Comparison of ENCODE assay signal across 20 cellular contexts in the genomic region with DNA sequence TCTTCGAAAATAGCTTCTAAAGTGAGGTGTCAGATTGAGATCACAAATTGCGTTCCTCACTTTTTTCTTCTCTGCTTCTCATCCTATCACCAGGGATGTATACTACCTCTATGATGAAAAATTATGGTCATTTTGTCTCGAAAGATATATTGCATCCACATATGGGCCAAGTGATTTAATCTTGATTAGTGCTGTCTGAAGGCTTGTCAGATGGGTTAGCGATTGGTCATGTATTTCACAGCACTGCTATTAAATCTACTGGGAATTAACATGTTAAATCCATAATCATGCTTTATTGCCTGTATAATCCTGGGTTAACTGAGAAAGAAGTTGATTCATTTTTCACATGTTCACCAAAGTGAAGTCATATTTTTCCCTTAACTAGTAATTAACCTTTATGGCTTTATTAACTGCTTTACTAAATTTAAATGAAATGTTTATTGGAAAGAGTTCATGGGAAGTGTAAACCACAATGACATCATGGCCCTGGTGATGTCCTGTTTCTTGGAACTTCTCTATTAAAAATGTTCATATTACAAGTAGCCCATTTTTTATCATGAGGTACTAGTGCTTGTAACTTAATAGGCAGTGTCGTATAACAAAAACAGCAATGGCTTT.
DNase-seq lines count a peak whose midpoint lies in the region; ATAC-seq and TF ChIP-seq lines count a peak whose summit lies in the region.
"Had no signal": no experiment of that assay in that cellular context is flagged by ENCODE, and none has a peak within 500 bp of the region (broad histone marks: within the 10 kb centered on the region; RNA-seq: fewer than 3 reads in every experiment).

No MANE protein-coding gene starts in this region.

- no peak overlapping the region for H2AK5ac ChIP-seq in H9 (ENCODE audit: insufficient read length, low read length)

- H3K79me2 ChIP-seq in H9 (ENCODE audit: insufficient read depth, low read length): no peaks in the 10 kb centered on the region; the same call in 1 of the 2 replicates

- no peak overlapping the region for H2BK15ac ChIP-seq in H9 (ENCODE audit: low read depth, low read length)

- TF ChIP-seq CTCF in choroid plexus epithelial cell (conservative IDR thresholded peaks at IDR 0.05; ENCODE audit: low read depth, low read length) (no peak), H9 (conservative IDR thresholded peaks at IDR 0.05) (no peak)

- no peak overlapping the region for H4K5ac ChIP-seq in H9 (ENCODE audit: insufficient read length, low read depth, low read length)

- no peaks in the 10 kb centered on the region for H3K36me3 Mint-ChIP-seq in H9 (ENCODE audit: insufficient read depth in 1 of 3, low read depth in 3 of 3)

- H2BK5ac ChIP-seq in H9 (ENCODE audit: insufficient read length, low read length): no peak overlapping the region

- H3K4ac ChIP-seq in H9 (ENCODE audit: low read depth, low read length): no peak overlapping the region

- DNase-seq in D341Med (ENCODE audit: low spot score) (peak; percentile 31), LHCN-M2 (ENCODE audit: low read depth) (peak; percentile 0), choroid plexus epithelial cell (ENCODE audit: low read depth) (peak; percentile 2), iris pigment epithelial cell (ENCODE audit: low read depth) (peak; percentile 54), NCI-H524 treated with DMSO at 0.1 percent for 48 hours (lab: John Stamatoyannopoulos, UW) (no peak), H9 (no peak), AG08395 (ENCODE audit: low spot score) (no peak)
- DNase-seq in stimulated activated naive CD8-positive, alpha-beta T cell treated with anti-CD3 and anti-CD28 coated beads, Interleukin-15, Interleukin-2, amounts not matched to agents 100 U/mL and 50 U/mL, for 24 hours: no peak
- DNase-seq: CD4-positive, alpha-beta T cell; COR-L47; DMS153; GM23248; KG1; NCI-H1105; NCI-H2081; NCI-H2171 treated with DMSO at 0.1 percent for 48 hours; SW 1271 had no signal

- no CpG with 5 or more reads among the region's 5 CpGs for WGBS in H9 (ENCODE audit: extremely low coverage, insufficient read length, low lambda C conversion rate)

- H3T11ph ChIP-seq in H9 (ENCODE audit: low read length): no peak overlapping the region

- no peak overlapping the region for H3K56ac ChIP-seq in H9 (ENCODE audit: insufficient read length, low read depth, low read length)

- no peak overlapping the region for H3K14ac ChIP-seq in H9 (ENCODE audit: insufficient read depth, low read length)

- no peaks in the 10 kb centered on the region for H3K27me3 Mint-ChIP-seq in H9 (ENCODE audit: low read depth)
- H3K27me3 Mint-ChIP-seq: CD4-positive, alpha-beta T cell had no signal

- no peaks in the 10 kb centered on the region for H3K23me2 ChIP-seq in H9 (ENCODE audit: insufficient read length, low read depth, low read length, poor library complexity, severe bottlenecking)

- H2BK12ac ChIP-seq in H9 (ENCODE audit: insufficient read length, low read depth, low read length): no peak overlapping the region

- no peaks in the 10 kb centered on the region; the same call in 1 of the 2 replicates for H3K27me3 ChIP-seq in H9 (ENCODE audit: insufficient read depth, low read length)
- H3K27me3 ChIP-seq: BLaER1 had no signal

- no peaks in the 10 kb centered on the region for H3K4me1 ChIP-seq in H9 (ENCODE audit: insufficient read depth, low read length)
- H3K4me1 ChIP-seq: BLaER1 had no signal

- peaks cover 0 to 4% of the 10 kb centered on the region in 2 experiments; a peak in 1 of 4 replicates for H3K4me1 Mint-ChIP-seq in H9

- no peak overlapping the region for H4K91ac ChIP-seq in H9 (ENCODE audit: insufficient read length, low read depth, low read length)

- H4K8ac ChIP-seq in H9 (replicated peaks; ENCODE audit: insufficient read length, low read depth, low read length): no peak overlapping the region

- no peak overlapping the region for H3K27ac ChIP-seq in H9 (ENCODE audit: insufficient read length, low read depth, low read length)
- H3K27ac ChIP-seq: BLaER1, GM23248 had no signal

- no peak overlapping the region for H3K9ac ChIP-seq in H9 (ENCODE audit: extremely low read depth, insufficient read length, low read length)
- H3K9ac ChIP-seq: BLaER1, GM23248 had no signal

- H3K9me3 Mint-ChIP-seq in H9: no peaks in the 10 kb centered on the region; a peak in 1 of 5 replicates
- H3K9me3 Mint-ChIP-seq: CD4-positive, alpha-beta T cell had no signal

- H2BK120ac ChIP-seq in H9 (ENCODE audit: low read depth, low read length, poor library complexity, severe bottlenecking): no peak overlapping the region

- H3K9me3 ChIP-seq in H9 (ENCODE audit: control insufficient read depth, low read depth, low read length): no peaks in the 10 kb centered on the region
- H3K9me3 ChIP-seq: BLaER1, HAP-1 had no signal

- no peak overlapping the region for H3K4me2 ChIP-seq in H9 (ENCODE audit: insufficient read depth, insufficient read length, low read length)
- H3K4me2 ChIP-seq: BLaER1 had no signal

- no peak overlapping the region for H3K27ac Mint-ChIP-seq in H9
- H3K27ac Mint-ChIP-seq: CD4-positive, alpha-beta T cell had no signal

- no peak overlapping the region for H2AFZ ChIP-seq in H9 (ENCODE audit: low read length)
- H2AFZ ChIP-seq: GM23248 had no signal

- H4K20me1 ChIP-seq in H9 (ENCODE audit: control insufficient read depth, insufficient read depth, insufficient read length): no peaks in the 10 kb centered on the region
- H4K20me1 ChIP-seq: BLaER1 had no signal

- H3K4me3 ChIP-seq in choroid plexus epithelial cell (ENCODE audit: low read depth, low read length): no peak overlapping the region
- H3K4me3 ChIP-seq: BLaER1, GM23248, HAP-1 had no signal

- H3K4me3 Mint-ChIP-seq in H9: no peak overlapping the region
- H3K4me3 Mint-ChIP-seq: CD4-positive, alpha-beta T cell had no signal

- ATAC-seq in stimulated activated naive CD8-positive, alpha-beta T cell treated with anti-CD3 and anti-CD28 coated beads, Interleukin-15, Interleukin-2, amounts not matched to agents 100 U/mL and 50 U/mL, for 24 hours: no peak
- ATAC-seq: Right ventricle myocardium inferior had no signal

- no peaks in the 10 kb centered on the region for H3K79me1 ChIP-seq in H9 (ENCODE audit: insufficient read depth, low read depth, low read length, poor library complexity, severe bottlenecking)

- no peak overlapping the region for H3K18ac ChIP-seq in H9 (ENCODE audit: insufficient read length, low read depth, low read length)

- H2BK20ac ChIP-seq in H9 (ENCODE audit: low read depth, low read length, poor library complexity, severe bottlenecking): no peak overlapping the region

- H3K23ac ChIP-seq in H9 (ENCODE audit: insufficient read length, low read depth, low read length): no peak overlapping the region

Comparison
In these comparisons a context has a peak if more than half of its experiments do, and no peak if none do; other contexts are left out.
1. DNase-seq: peak in D341Med (single experiment), LHCN-M2 (single experiment), choroid plexus epithelial cell (single experiment) and iris pigment epithelial cell (single experiment); none in stimulated activated naive CD8-positive, alpha-beta T cell treated with anti-CD3 and anti-CD28 coated beads, Interleukin-15, Interleukin-2, amounts not matched to agents 100 U/mL and 50 U/mL, for 24 hours (single experiment), NCI-H524 treated with DMSO at 0.1 percent for 48 hours (single experiment), H9 (single experiment) and AG08395 (single experiment).